Comparison of ENCODE assay signal across 1 cellular context in the genomic region with DNA sequence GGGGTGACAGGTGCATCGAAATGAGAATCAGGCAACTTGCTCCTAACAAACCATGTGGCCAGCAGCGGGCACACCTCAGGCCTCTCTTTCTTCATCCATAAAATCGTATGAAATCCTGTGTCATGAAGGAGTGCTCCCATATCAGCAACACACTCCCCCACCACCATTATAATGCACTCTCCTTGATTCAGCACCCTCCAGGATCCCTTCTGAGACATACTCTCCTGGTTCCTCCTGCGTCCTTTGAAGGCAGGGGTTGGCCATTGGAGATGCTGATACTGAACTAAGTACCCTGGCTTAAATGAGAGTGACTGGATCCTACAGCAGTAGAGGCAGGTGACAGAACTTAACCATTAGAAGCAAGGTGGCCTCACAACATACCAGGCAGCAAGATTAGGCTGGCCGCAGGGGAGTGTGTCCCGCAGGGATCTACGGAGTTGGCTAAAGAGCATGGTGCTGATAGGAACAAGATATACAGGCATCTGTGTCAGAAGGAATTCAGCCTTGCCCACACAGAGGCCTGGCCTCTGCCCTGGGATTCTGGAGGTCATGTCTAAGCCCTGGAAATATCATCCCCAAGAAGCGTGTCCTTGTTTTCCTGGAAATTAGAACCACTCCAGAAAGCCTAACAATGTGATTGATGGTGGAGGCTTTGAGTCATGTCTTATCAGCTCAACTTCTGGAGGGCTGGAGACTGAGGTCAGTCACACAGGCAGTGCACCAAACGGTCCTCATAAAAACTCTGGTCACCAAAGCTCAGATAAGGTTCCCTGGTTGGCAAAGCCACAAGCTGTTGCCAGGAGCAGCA.
TF ChIP-seq lines count a peak whose summit lies in the region.

No MANE protein-coding gene starts in this region.

TF ChIP-seq in K562, 482 proteins besides CTCF, POLR2A, EP300 and RAD21 (continued from another document and continues in another):
- no peak for TF ChIP-seq MYBL2 (IDR thresholded peaks at IDR 0.05; ENCODE audit: low read depth)
- TF ChIP-seq MYBL2 (CRISPR knock-in tag; IDR thresholded peaks at IDR 0.05; ENCODE audit: borderline replicate concordance), result no peak
- TF ChIP-seq YBX1 (IDR thresholded peaks at IDR 0.05), result no peak
- TF ChIP-seq ZBTB8A (IDR thresholded peaks at IDR 0.05; ENCODE audit: partially characterized antibody), result no peak
- TF ChIP-seq NFIX (CRISPR knock-in tag; IDR thresholded peaks at IDR 0.05; ENCODE audit: low read depth), result no peak
- 0 out of 2 replicates have a peak, but pooled peaks have one; percentile 16 for TF ChIP-seq PHF8 (IDR thresholded peaks at IDR 0.05; ENCODE audit: borderline replicate concordance, low read length)
- TF ChIP-seq IFI16 (CRISPR knock-in tag; IDR thresholded peaks at IDR 0.05), result no peak
- TF ChIP-seq, protein P1, sequence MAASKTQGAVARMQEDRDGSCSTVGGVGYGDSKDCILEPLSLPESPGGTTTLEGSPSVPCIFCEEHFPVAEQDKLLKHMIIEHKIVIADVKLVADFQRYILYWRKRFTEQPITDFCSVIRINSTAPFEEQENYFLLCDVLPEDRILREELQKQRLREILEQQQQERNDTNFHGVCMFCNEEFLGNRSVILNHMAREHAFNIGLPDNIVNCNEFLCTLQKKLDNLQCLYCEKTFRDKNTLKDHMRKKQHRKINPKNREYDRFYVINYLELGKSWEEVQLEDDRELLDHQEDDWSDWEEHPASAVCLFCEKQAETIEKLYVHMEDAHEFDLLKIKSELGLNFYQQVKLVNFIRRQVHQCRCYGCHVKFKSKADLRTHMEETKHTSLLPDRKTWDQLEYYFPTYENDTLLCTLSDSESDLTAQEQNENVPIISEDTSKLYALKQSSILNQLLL (CRISPR knock-in tag; IDR thresholded peaks at IDR 0.05; ENCODE audit: borderline replicate concordance), result no peak
- no peak for TF ChIP-seq ZNF212 (CRISPR knock-in tag; IDR thresholded peaks at IDR 0.05)
- peak; percentile 49; the same call in 1 of the 2 replicates for TF ChIP-seq CBFB (CRISPR knock-in tag; IDR thresholded peaks at IDR 0.05)
- TF ChIP-seq SMARCB1 (IDR thresholded peaks at IDR 0.05; ENCODE audit: insufficient read length, low read depth), result no peak
- TF ChIP-seq, protein P2, sequence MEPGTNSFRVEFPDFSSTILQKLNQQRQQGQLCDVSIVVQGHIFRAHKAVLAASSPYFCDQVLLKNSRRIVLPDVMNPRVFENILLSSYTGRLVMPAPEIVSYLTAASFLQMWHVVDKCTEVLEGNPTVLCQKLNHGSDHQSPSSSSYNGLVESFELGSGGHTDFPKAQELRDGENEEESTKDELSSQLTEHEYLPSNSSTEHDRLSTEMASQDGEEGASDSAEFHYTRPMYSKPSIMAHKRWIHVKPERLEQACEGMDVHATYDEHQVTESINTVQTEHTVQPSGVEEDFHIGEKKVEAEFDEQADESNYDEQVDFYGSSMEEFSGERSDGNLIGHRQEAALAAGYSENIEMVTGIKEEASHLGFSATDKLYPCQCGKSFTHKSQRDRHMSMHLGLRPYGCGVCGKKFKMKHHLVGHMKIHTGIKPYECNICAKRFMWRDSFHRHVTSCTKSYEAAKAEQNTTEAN (CRISPR knock-in tag; IDR thresholded peaks at IDR 0.05), result no peak
- TF ChIP-seq TCFL5 (CRISPR knock-in tag; conservative IDR thresholded peaks at IDR 0.05), result no peak
- no peak for TF ChIP-seq MAFF (IDR thresholded peaks at IDR 0.05; ENCODE audit: low read length)
- no peak for TF ChIP-seq SIN3B (IDR thresholded peaks at IDR 0.05; ENCODE audit: low read depth)
- TF ChIP-seq, protein P3, sequence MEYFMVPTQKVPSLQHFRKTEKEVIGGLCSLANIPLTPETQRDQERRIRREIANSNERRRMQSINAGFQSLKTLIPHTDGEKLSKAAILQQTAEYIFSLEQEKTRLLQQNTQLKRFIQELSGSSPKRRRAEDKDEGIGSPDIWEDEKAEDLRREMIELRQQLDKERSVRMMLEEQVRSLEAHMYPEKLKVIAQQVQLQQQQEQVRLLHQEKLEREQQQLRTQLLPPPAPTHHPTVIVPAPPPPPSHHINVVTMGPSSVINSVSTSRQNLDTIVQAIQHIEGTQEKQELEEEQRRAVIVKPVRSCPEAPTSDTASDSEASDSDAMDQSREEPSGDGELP (CRISPR knock-in tag; IDR thresholded peaks at IDR 0.05; ENCODE audit: borderline replicate concordance), result peak; percentile 44; the same call in 1 of the 2 replicates
- TF ChIP-seq NCOA1 (IDR thresholded peaks at IDR 0.05; ENCODE audit: low read depth), result peak; percentile 88; the same call in 1 of the 2 replicates
- no peak for TF ChIP-seq EGR1 (conservative IDR thresholded peaks at IDR 0.05)
- TF ChIP-seq, protein P4, sequence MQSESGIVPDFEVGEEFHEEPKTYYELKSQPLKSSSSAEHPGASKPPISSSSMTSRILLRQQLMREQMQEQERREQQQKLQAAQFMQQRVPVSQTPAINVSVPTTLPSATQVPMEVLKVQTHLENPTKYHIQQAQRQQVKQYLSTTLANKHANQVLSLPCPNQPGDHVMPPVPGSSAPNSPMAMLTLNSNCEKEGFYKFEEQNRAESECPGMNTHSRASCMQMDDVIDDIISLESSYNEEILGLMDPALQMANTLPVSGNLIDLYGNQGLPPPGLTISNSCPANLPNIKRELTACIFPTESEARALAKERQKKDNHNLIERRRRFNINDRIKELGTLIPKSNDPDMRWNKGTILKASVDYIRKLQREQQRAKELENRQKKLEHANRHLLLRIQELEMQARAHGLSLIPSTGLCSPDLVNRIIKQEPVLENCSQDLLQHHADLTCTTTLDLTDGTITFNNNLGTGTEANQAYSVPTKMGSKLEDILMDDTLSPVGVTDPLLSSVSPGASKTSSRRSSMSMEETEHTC (IDR thresholded peaks at IDR 0.05), result peak; percentile 68
- no peak for TF ChIP-seq ZC3H8 (IDR thresholded peaks at IDR 0.05)
- peak; percentile 96 for TF ChIP-seq CBFA2T3 (IDR thresholded peaks at IDR 0.05)
- TF ChIP-seq ZNF134 (CRISPR knock-in tag; conservative IDR thresholded peaks at IDR 0.05), result no peak
- TF ChIP-seq ZNF12 (CRISPR knock-in tag; IDR thresholded peaks at IDR 0.05), result no peak
- TF ChIP-seq, protein P5, sequence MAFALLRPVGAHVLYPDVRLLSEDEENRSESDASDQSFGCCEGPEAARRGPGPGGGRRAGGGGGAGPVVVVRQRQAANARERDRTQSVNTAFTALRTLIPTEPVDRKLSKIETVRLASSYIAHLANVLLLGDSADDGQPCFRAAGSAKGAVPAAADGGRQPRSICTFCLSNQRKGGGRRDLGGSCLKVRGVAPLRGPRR (CRISPR knock-in tag; IDR thresholded peaks at IDR 0.05), result no peak
- TF ChIP-seq PHB (CRISPR knock-in tag; IDR thresholded peaks at IDR 0.05), result no peak
- TF ChIP-seq ZNF57 (CRISPR knock-in tag; IDR thresholded peaks at IDR 0.05), result no peak
- TF ChIP-seq XRCC3 (IDR thresholded peaks at IDR 0.05), result no peak
- TF ChIP-seq, protein P6, sequence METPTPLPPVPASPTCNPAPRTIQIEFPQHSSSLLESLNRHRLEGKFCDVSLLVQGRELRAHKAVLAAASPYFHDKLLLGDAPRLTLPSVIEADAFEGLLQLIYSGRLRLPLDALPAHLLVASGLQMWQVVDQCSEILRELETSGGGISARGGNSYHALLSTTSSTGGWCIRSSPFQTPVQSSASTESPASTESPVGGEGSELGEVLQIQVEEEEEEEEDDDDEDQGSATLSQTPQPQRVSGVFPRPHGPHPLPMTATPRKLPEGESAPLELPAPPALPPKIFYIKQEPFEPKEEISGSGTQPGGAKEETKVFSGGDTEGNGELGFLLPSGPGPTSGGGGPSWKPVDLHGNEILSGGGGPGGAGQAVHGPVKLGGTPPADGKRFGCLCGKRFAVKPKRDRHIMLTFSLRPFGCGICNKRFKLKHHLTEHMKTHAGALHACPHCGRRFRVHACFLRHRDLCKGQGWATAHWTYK (CRISPR knock-in tag; IDR thresholded peaks at IDR 0.05), result no peak
- TF ChIP-seq MED1 (CRISPR knock-in tag; IDR thresholded peaks at IDR 0.05; ENCODE audit: borderline replicate concordance), result no peak
- 0 out of 2 replicates have a peak, but pooled peaks have one; percentile 24 for TF ChIP-seq ZNF24 (IDR thresholded peaks at IDR 0.05)
- TF ChIP-seq GATAD2B (IDR thresholded peaks at IDR 0.05; ENCODE audit: borderline replicate concordance), result no peak
- TF ChIP-seq PURB (CRISPR knock-in tag; IDR thresholded peaks at IDR 0.05; ENCODE audit: low read depth), result no peak
- TF ChIP-seq, protein P7, sequence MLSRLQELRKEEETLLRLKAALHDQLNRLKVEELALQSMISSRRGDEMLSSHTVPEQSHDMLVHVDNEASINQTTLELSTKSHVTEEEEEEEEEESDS (CRISPR knock-in tag; IDR thresholded peaks at IDR 0.05), result no peak
- TF ChIP-seq ZNF707 (CRISPR knock-in tag; conservative IDR thresholded peaks at IDR 0.05), result no peak
- TF ChIP-seq, protein P8, sequence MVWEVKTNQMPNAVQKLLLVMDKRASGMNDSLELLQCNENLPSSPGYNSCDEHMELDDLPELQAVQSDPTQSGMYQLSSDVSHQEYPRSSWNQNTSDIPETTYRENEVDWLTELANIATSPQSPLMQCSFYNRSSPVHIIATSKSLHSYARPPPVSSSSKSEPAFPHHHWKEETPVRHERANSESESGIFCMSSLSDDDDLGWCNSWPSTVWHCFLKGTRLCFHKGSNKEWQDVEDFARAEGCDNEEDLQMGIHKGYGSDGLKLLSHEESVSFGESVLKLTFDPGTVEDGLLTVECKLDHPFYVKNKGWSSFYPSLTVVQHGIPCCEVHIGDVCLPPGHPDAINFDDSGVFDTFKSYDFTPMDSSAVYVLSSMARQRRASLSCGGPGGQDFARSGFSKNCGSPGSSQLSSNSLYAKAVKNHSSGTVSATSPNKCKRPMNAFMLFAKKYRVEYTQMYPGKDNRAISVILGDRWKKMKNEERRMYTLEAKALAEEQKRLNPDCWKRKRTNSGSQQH (CRISPR knock-in tag; IDR thresholded peaks at IDR 0.05), result no peak
- TF ChIP-seq, protein P9, sequence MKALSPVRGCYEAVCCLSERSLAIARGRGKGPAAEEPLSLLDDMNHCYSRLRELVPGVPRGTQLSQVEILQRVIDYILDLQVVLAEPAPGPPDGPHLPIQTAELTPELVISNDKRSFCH (CRISPR knock-in tag; IDR thresholded peaks at IDR 0.05), result no peak
- TF ChIP-seq, protein P9 (tag; IDR thresholded peaks at IDR 0.05), result peak; percentile 81
- TF ChIP-seq HLTF (IDR thresholded peaks at IDR 0.05), result no peak
- TF ChIP-seq SNIP1 (IDR thresholded peaks at IDR 0.05; ENCODE audit: low read depth), result no peak
- TF ChIP-seq GATAD2A (IDR thresholded peaks at IDR 0.05), result 0 out of 2 replicates have a peak, but pooled peaks have one; percentile 12
- TF ChIP-seq RBM25 (IDR thresholded peaks at IDR 0.05; ENCODE audit: low read depth, low read length, severe bottlenecking), result no peak
- no peak for TF ChIP-seq CREBBP (IDR thresholded peaks at IDR 0.05; ENCODE audit: low read depth, low read length)
- no peak for TF ChIP-seq SMAD1 (IDR thresholded peaks at IDR 0.05; ENCODE audit: low read depth, low read length, partially characterized antibody)
- no peak for TF ChIP-seq SPI1 (IDR thresholded peaks at IDR 0.05; ENCODE audit: borderline replicate concordance, low read depth, low read length)
- peak; percentile 99 for TF ChIP-seq FOSL1 (tag; conservative IDR thresholded peaks at IDR 0.05)
- 0 out of 4 replicates have a peak, but pooled peaks of 1 of the 2 experiments have one; percentile 10 for TF ChIP-seq SIN3A (IDR thresholded peaks at IDR 0.05; ENCODE audit: borderline replicate concordance in 2 of 2, control insufficient read depth in 1 of 2, low read depth in 2 of 2, low read length in 2 of 2)
- TF ChIP-seq, protein P10, sequence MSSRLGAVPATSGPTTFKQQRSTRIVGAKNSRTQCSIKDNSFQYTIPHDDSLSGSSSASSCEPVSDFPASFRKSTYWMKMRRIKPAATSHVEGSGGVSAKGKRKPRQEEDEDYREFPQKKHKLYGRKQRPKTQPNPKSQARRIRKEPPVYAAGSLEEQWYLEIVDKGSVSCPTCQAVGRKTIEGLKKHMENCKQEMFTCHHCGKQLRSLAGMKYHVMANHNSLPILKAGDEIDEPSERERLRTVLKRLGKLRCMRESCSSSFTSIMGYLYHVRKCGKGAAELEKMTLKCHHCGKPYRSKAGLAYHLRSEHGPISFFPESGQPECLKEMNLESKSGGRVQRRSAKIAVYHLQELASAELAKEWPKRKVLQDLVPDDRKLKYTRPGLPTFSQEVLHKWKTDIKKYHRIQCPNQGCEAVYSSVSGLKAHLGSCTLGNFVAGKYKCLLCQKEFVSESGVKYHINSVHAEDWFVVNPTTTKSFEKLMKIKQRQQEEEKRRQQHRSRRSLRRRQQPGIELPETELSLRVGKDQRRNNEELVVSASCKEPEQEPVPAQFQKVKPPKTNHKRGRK (tag; IDR thresholded peaks at IDR 0.05), result no peak
- no peak for TF ChIP-seq ZNF217 (CRISPR knock-in tag; IDR thresholded peaks at IDR 0.05)
- no peak for TF ChIP-seq KLF1 (tag; IDR thresholded peaks at IDR 0.05)
- peak; percentile 93 for TF ChIP-seq SMAD4 (CRISPR knock-in tag; conservative IDR thresholded peaks at IDR 0.05)
- peak; percentile 84; the same call in 1 of the 2 replicates for TF ChIP-seq MYNN (IDR thresholded peaks at IDR 0.05)
- TF ChIP-seq MYNN (CRISPR knock-in tag; IDR thresholded peaks at IDR 0.05), result no peak
- TF ChIP-seq HNRNPH1 (optimal IDR thresholded peaks at IDR 0.05; ENCODE audit: low read depth, low read length), result no peak
- no peak for TF ChIP-seq KLF10 (CRISPR knock-in tag; IDR thresholded peaks at IDR 0.05)
- TF ChIP-seq, protein P11, sequence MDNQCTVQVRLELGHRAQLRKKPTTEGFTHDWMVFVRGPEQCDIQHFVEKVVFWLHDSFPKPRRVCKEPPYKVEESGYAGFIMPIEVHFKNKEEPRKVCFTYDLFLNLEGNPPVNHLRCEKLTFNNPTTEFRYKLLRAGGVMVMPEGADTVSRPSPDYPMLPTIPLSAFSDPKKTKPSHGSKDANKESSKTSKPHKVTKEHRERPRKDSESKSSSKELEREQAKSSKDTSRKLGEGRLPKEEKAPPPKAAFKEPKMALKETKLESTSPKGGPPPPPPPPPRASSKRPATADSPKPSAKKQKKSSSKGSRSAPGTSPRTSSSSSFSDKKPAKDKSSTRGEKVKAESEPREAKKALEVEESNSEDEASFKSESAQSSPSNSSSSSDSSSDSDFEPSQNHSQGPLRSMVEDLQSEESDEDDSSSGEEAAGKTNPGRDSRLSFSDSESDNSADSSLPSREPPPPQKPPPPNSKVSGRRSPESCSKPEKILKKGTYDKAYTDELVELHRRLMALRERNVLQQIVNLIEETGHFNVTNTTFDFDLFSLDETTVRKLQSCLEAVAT (IDR thresholded peaks at IDR 0.05), result peak in 1 of 2 experiments; percentile 69; a peak in 1 of 4 replicates
- no peak for TF ChIP-seq U2AF1 (optimal IDR thresholded peaks at IDR 0.05; ENCODE audit: low read depth, low read length)
- no peak for TF ChIP-seq ZNF717 (CRISPR knock-in tag; IDR thresholded peaks at IDR 0.05)
- no peak for TF ChIP-seq NFYB (IDR thresholded peaks at IDR 0.05; ENCODE audit: extremely low read depth, insufficient read length)
- TF ChIP-seq SMARCA5 (IDR thresholded peaks at IDR 0.05), result no peak
- no peak for TF ChIP-seq THRAP3 (IDR thresholded peaks at IDR 0.05; ENCODE audit: borderline replicate concordance)
- TF ChIP-seq GTF2F1 (IDR thresholded peaks at IDR 0.05; ENCODE audit: low read depth, low read length), result no peak
- peak; percentile 89 for TF ChIP-seq NCOR1 (IDR thresholded peaks at IDR 0.05)
- peak; percentile 85 for TF ChIP-seq ZNF175 (CRISPR knock-in tag; IDR thresholded peaks at IDR 0.05; ENCODE audit: low read depth)
